Comparison of ENCODE assay signal across 1 cellular context in genomic region chr6:30007132-30007764, GRCh38.
TF ChIP-seq lines count a peak whose summit lies in the region.

No MANE protein-coding gene starts in this region.

TF ChIP-seq in WTC11, 78 proteins besides CTCF, POLR2A, EP300 and RAD21 (continued from another document):
- TF ChIP-seq ARID4B (CRISPR knock-in tag; IDR thresholded peaks at IDR 0.05; ENCODE audit: borderline replicate concordance) (0 out of 2 replicates have a peak, but pooled peaks have one; percentile 10), SP1 (CRISPR knock-in tag; conservative IDR thresholded peaks at IDR 0.05) (peak; percentile 65; the same call in 1 of the 2 replicates), ESRRA (CRISPR knock-in tag; IDR thresholded peaks at IDR 0.05; ENCODE audit: borderline replicate concordance) (no peak), MAX (CRISPR knock-in tag; IDR thresholded peaks at IDR 0.05) (peak; percentile 37; the same call in 1 of the 2 replicates), GTF2I (CRISPR knock-in tag; conservative IDR thresholded peaks at IDR 0.05) (no peak)
TF ChIP-seq in WTC11: peak in this region for 6.
